Comparison of ENCODE assay signal across 18 cellular contexts in the genomic region with DNA sequence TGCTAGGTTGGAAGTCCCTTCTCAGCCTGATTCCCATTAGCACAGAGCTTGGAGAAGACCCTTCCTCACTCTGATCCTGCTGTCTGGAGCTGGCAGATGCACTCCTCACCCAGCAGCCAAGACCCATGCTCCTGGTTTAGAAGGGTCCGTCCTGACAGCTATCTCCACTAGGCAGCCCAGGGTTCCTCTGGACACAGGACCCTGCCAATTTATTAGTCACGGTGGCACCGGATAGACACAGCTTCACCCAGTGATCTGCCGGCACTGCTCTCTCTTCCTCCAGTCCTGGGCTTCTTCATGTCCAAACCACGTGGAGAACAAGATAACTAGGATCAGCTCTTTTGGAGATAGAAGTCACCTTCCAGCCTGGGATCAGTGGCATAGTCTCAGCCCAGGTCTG. TPM values are rescaled to one million over a fixed set of nuclear protein-coding genes. Genes with fewer than 3 reads are reported as not detected.
DNase-seq lines count a peak whose midpoint lies in the region; ATAC-seq and TF ChIP-seq lines count a peak whose summit lies in the region.
"Had no signal": no experiment of that assay in that cellular context is flagged by ENCODE, and none has a peak within 500 bp of the region (broad histone marks: within the 10 kb centered on the region; RNA-seq: fewer than 3 reads in every experiment).

No MANE protein-coding gene starts in this region.

- H3F3A ChIP-seq in SK-N-SH (replicated peaks; ENCODE audit: insufficient read depth) (no peaks in the 10 kb centered on the region), OCI-LY1 (ENCODE audit: insufficient read depth, low read length) (peaks cover 26% of the 10 kb centered on the region)

- H4K8ac ChIP-seq in mesendoderm (ENCODE audit: low read depth, low read length): no peak overlapping the region

- H3K79me2 ChIP-seq in SK-N-SH (ENCODE audit: insufficient read depth): no peaks in the 10 kb centered on the region
- H3K79me2 ChIP-seq in OCI-LY1 (ENCODE audit: insufficient read depth, low read length): no peaks in the 10 kb centered on the region
- H3K79me2 ChIP-seq in mesendoderm (ENCODE audit: control insufficient read depth, insufficient read depth, low read length): no peaks in the 10 kb centered on the region

- H2AFZ ChIP-seq in SK-N-SH (ENCODE audit: low read depth) (no peak overlapping the region), OCI-LY1 (ENCODE audit: low read length) (no peak overlapping the region)

- no peak overlapping the region for H2BK15ac ChIP-seq in mesendoderm (replicated peaks; ENCODE audit: low read depth)

- WGBS in SK-N-SH (ENCODE audit: low lambda C conversion rate): 40% methylated on average over 5 of the region's 5 CpGs
- WGBS in mesendoderm (ENCODE audit: extremely low coverage, insufficient coverage, low lambda C conversion rate): no CpG with 5 or more reads among the region's 5 CpGs

- no peak overlapping the region for H2BK5ac ChIP-seq in mesendoderm (ENCODE audit: low read length)

- H3K18ac ChIP-seq in mesendoderm (ENCODE audit: low read length): no peak overlapping the region

- no peak overlapping the region for H3K23ac ChIP-seq in mesendoderm (ENCODE audit: low read length)

- POLR2A ChIA-PET in SK-N-SH (lab: Yijun Ruan, JAX): no interaction called here

- no peak for TF ChIP-seq CTCF in SK-N-SH (IDR thresholded peaks at IDR 0.05)
- no peak for TF ChIP-seq CTCF in OCI-LY1 (IDR thresholded peaks at IDR 0.05; ENCODE audit: low read length)

- peaks cover 0 to 4% of the 10 kb centered on the region in 2 donors for H3K36me3 Mint-ChIP-seq in stimulated activated naive B cell treated with anti-CD40 and anti-IgM and Interleukin-4, amounts not matched to agents 10 μg/mL and 1 μg/mL and 100 μg/mL, for 72 hours

- DNase-seq in SK-N-SH: peak; percentile 34
- no peak for DNase-seq in mesendoderm
- DNase-seq in stimulated activated naive B cell treated with anti-CD40 and anti-IgM and Interleukin-4, amounts not matched to agents 10 μg/mL and 1 μg/mL and 100 μg/mL, for 72 hours: no peak
- no peak for DNase-seq in NCI-H187 treated with DMSO at 0.1 percent for 48 hours (lab: John Stamatoyannopoulos, UW)
- DNase-seq: BE2C; CD4-positive, alpha-beta T cell; COR-L47; NCI-H1092; NCI-H1436 treated with DMSO at 0.1 percent for 48 hours; NCI-H2029; NCI-H226; NCI-H510A treated with DMSO at 0.1 percent for 48 hours; NCI-H82; OCI-M1 had no signal

- H3K27me3 ChIP-seq in SK-N-SH (ENCODE audit: insufficient read depth) (no peaks in the 10 kb centered on the region), OCI-LY1 (ENCODE audit: insufficient read depth, low read length) (no peaks in the 10 kb centered on the region), mesendoderm (ENCODE audit: insufficient read depth, low read length, poor library complexity) (no peaks in the 10 kb centered on the region)

- no peak overlapping the region for H3K4ac ChIP-seq in mesendoderm (ENCODE audit: low read depth, low read length)

- H2BK120ac ChIP-seq in mesendoderm (ENCODE audit: low read depth, low read length): no peak overlapping the region

- H3K4me1 Mint-ChIP-seq in stimulated activated naive B cell treated with anti-CD40 and anti-IgM and Interleukin-4, amounts not matched to agents 10 μg/mL and 1 μg/mL and 100 μg/mL, for 72 hours: peaks cover 61 to 87% of the 10 kb centered on the region in 2 donors

- H3K36me3 ChIP-seq in SK-N-SH (replicated peaks in 1 of 2; ENCODE audit: control insufficient read depth in 1 of 2, insufficient read depth in 2 of 2, low read length in 1 of 2) (no peaks in the 10 kb centered on the region), OCI-LY1 (ENCODE audit: insufficient read depth, low read length) (0 out of 2 replicates have a peak, but pooled peaks cover 10% of the 10 kb centered on the region), mesendoderm (ENCODE audit: control insufficient read depth, insufficient read depth, low read length) (no peaks in the 10 kb centered on the region)
- H3K36me3 ChIP-seq: BE2C had no signal

- no peak overlapping the region for H3K4me2 ChIP-seq in SK-N-SH
- peak overlapping the region; percentile 95; the same call in 1 of the 2 replicates for H3K4me2 ChIP-seq in OCI-LY1 (ENCODE audit: low read length)
- no peak overlapping the region for H3K4me2 ChIP-seq in mesendoderm (ENCODE audit: low read length)

- no peak overlapping the region for H4K5ac ChIP-seq in mesendoderm (ENCODE audit: low read length)

- H3K56ac ChIP-seq in mesendoderm (ENCODE audit: low read length): peak overlapping the region; percentile 46

- no peaks in the 10 kb centered on the region for H3K79me1 ChIP-seq in mesendoderm (ENCODE audit: low read length)

- H3K27ac Mint-ChIP-seq in stimulated activated naive B cell treated with anti-CD40 and anti-IgM and Interleukin-4, amounts not matched to agents 10 μg/mL and 1 μg/mL and 100 μg/mL, for 72 hours: peak overlapping the region; percentile 33
- H3K27ac Mint-ChIP-seq: CD4-positive, alpha-beta T cell had no signal

- CTCF ChIA-PET in SK-N-SH (lab: Yijun Ruan, JAX): interaction anchor here (1.4 kb wide), 1 partner anchor 51 kb away, joined by 3 read pairs; no protein-coding TSS in a partner anchor

- ATAC-seq in SK-N-SH treated with all-trans-retinoic acid at 6 μM for 48 hours (no peak), HG03280 (IDR thresholded peaks at IDR 0.05; ENCODE audit: unreplicated experiment) (no peak), HG02642 (IDR thresholded peaks at IDR 0.05; ENCODE audit: poor library complexity, unreplicated experiment) (no peak)
- no peak for ATAC-seq in stimulated activated naive B cell treated with anti-CD40 and anti-IgM and Interleukin-4, amounts not matched to agents 10 μg/mL and 1 μg/mL and 100 μg/mL, for 72 hours (replicated peaks)

- no peaks in the 10 kb centered on the region for H4K20me1 ChIP-seq in SK-N-SH (ENCODE audit: insufficient read depth)
- no peaks in the 10 kb centered on the region for H4K20me1 ChIP-seq in OCI-LY1 (ENCODE audit: insufficient read depth, low read length)

- H3K4me3 Mint-ChIP-seq in stimulated activated naive B cell treated with anti-CD40 and anti-IgM and Interleukin-4, amounts not matched to agents 10 μg/mL and 1 μg/mL and 100 μg/mL, for 72 hours: no peak overlapping the region
- H3K4me3 Mint-ChIP-seq: CD4-positive, alpha-beta T cell had no signal

- TF ChIP-seq EP300 in SK-N-SH (IDR thresholded peaks at IDR 0.05; ENCODE audit: borderline replicate concordance in 1 of 2, low read depth in 1 of 2, low read length in 1 of 2): no peak

- H3K9me2 ChIP-seq in SK-N-SH (no peaks in the 10 kb centered on the region), OCI-LY1 (ENCODE audit: low read depth, low read length) (no peaks in the 10 kb centered on the region)

- H3K27ac ChIP-seq in SK-N-SH (ENCODE audit: low read depth in 2 of 2, low read length in 1 of 2) (no peak overlapping the region), OCI-LY1 (ENCODE audit: low read depth, low read length, poor library complexity, severe bottlenecking) (peak overlapping the region; percentile 100), mesendoderm (ENCODE audit: low read depth, low read length) (no peak overlapping the region)

- H3K9me3 ChIP-seq in SK-N-SH: no peaks in the 10 kb centered on the region
- H3K9me3 ChIP-seq in OCI-LY1 (ENCODE audit: low read length): no peaks in the 10 kb centered on the region
- H3K9me3 ChIP-seq: BE2C had no signal

- TF ChIP-seq RAD21 in SK-N-SH (IDR thresholded peaks at IDR 0.05; ENCODE audit: low read length): no peak

- H3K9ac ChIP-seq in SK-N-SH (no peak overlapping the region), OCI-LY1 (ENCODE audit: low read length) (peak overlapping the region; percentile 72), mesendoderm (ENCODE audit: low read length) (no peak overlapping the region)

- H3K4me3 ChIP-seq in SK-N-SH (ENCODE audit: low read depth in 2 of 2, low read length in 1 of 2) (no peak overlapping the region), OCI-LY1 (ENCODE audit: low read depth, low read length, poor library complexity, severe bottlenecking) (no peak overlapping the region), mesendoderm (ENCODE audit: low read length) (no peak overlapping the region)

- no peaks in the 10 kb centered on the region for H3K9me3 Mint-ChIP-seq in stimulated activated naive B cell treated with anti-CD40 and anti-IgM and Interleukin-4, amounts not matched to agents 10 μg/mL and 1 μg/mL and 100 μg/mL, for 72 hours
- H3K9me3 Mint-ChIP-seq: CD4-positive, alpha-beta T cell had no signal

- H3K4me1 ChIP-seq in SK-N-SH (ENCODE audit: control insufficient read depth in 1 of 2, insufficient read depth in 2 of 2, low read depth in 1 of 2, low read length in 1 of 2): peaks cover 0 to 16% of the 10 kb centered on the region in 2 experiments; a peak in 1 of 4 replicates
- peaks cover 71% of the 10 kb centered on the region for H3K4me1 ChIP-seq in OCI-LY1 (ENCODE audit: insufficient read depth, low read length, severe bottlenecking)
- peaks cover 15% of the 10 kb centered on the region for H3K4me1 ChIP-seq in mesendoderm (ENCODE audit: control insufficient read depth, low read depth, low read length)
- H3K4me1 ChIP-seq: BE2C had no signal

- no peaks in the 10 kb centered on the region for H3K27me3 Mint-ChIP-seq in stimulated activated naive B cell treated with anti-CD40 and anti-IgM and Interleukin-4, amounts not matched to agents 10 μg/mL and 1 μg/mL and 100 μg/mL, for 72 hours

- H2AK5ac ChIP-seq in mesendoderm (ENCODE audit: low read length): no peak overlapping the region

TF ChIP-seq in SK-N-SH, 30 proteins besides CTCF, POLR2A, EP300 and RAD21 (continues in another document):
- TF ChIP-seq JUND (IDR thresholded peaks at IDR 0.05): no peak
- no peak for TF ChIP-seq SMC3 (IDR thresholded peaks at IDR 0.05; ENCODE audit: low read depth, low read length)
- TF ChIP-seq RCOR1 (IDR thresholded peaks at IDR 0.05; ENCODE audit: low read length): no peak

TF ChIP-seq in SK-N-SH treated with all-trans-retinoic acid at 6 μM for 48 hours, 23 proteins besides CTCF, POLR2A, EP300 and RAD21:
- TF ChIP-seq OSR1 (CRISPR knock-in tag; IDR thresholded peaks at IDR 0.05) (no peak), BACH2 (CRISPR knock-in tag; IDR thresholded peaks at IDR 0.05; ENCODE audit: borderline replicate concordance) (no peak), TOX (CRISPR knock-in tag; IDR thresholded peaks at IDR 0.05; ENCODE audit: borderline replicate concordance) (no peak), ZNF70 (CRISPR knock-in tag; IDR thresholded peaks at IDR 0.05) (no peak)

RNA-seq across cellular contexts. Expression of a gene that starts 26.2 kb away (rescaled TPM):
- not detected in 2 replicates for polyA plus RNA-seq in SK-N-SH (2012; rRNA removed)
- not detected in 2 replicates for polyA plus RNA-seq in SK-N-SH (2012; cell fraction: cytosol; rRNA removed)
- polyA plus RNA-seq in SK-N-SH (2012; cell fraction: nucleus; rRNA removed): not detected in 2 replicates
- polyA plus RNA-seq in mesendoderm (2013, experiment 1 of 2): 4.9 TPM
- 5.2 TPM for polyA plus RNA-seq in mesendoderm (2013, experiment 2 of 2)

RNA-seq across cellular contexts. Expression of a gene that starts 53.9 kb away (rescaled TPM):
- polyA plus RNA-seq in SK-N-SH (2012; rRNA removed): not detected in 2 replicates
- not detected in 2 replicates for polyA plus RNA-seq in SK-N-SH (2012; cell fraction: cytosol; rRNA removed)
- polyA plus RNA-seq in SK-N-SH (2012; cell fraction: nucleus; rRNA removed): not detected in 2 replicates
- polyA plus RNA-seq in mesendoderm (2013, experiment 1 of 2): 0.90 TPM
- polyA plus RNA-seq in mesendoderm (2013, experiment 2 of 2): 0.81 TPM
